1 cellular context compared by ENCODE assay signal in genomic region chr7:77293046-77293445, GRCh38.
TF ChIP-seq lines count a peak whose summit lies in the region.

No MANE protein-coding gene starts in this region.

TF ChIP-seq in SK-N-SH treated with all-trans-retinoic acid at 6 μM for 48 hours, 23 proteins besides CTCF, POLR2A, EP300 and RAD21 (continued from another document):
- no peak for TF ChIP-seq CSRNP3 (CRISPR knock-in tag; IDR thresholded peaks at IDR 0.05)
- TF ChIP-seq ZNF565 (CRISPR knock-in tag; conservative IDR thresholded peaks at IDR 0.05; ENCODE audit: low read depth), result no peak
- TF ChIP-seq ZFP30 (CRISPR knock-in tag; IDR thresholded peaks at IDR 0.05), result no peak
- TF ChIP-seq RARB (CRISPR knock-in tag; IDR thresholded peaks at IDR 0.05), result no peak
- TF ChIP-seq ISL1 (CRISPR knock-in tag; IDR thresholded peaks at IDR 0.05), result no peak
